25 cellular contexts compared by ENCODE assay signal in genomic region chr12:125083092-125083491, GRCh38.
"Had no signal": no experiment of that assay in that cellular context is flagged by ENCODE, and none has a peak within 500 bp of the region (broad histone marks: within the 10 kb centered on the region; RNA-seq: fewer than 3 reads in every experiment).

No MANE protein-coding gene starts in this region.

- H3K9me3 ChIP-seq: esophagus squamous epithelium, heart right ventricle, lower lobe of right lung, ovary, right lobe of liver, suprapubic skin, transverse colon, vagina had no signal

- H3K4me3 Mint-ChIP-seq: natural killer cell; stimulated activated naive CD8-positive, alpha-beta T cell treated with anti-CD3 and anti-CD28 coated beads, Interleukin-15, amount 100 ng/mL, for 72 hours had no signal

- H3K27me3 ChIP-seq: esophagus squamous epithelium, heart right ventricle, ovary, right lobe of liver, suprapubic skin, transverse colon, vagina had no signal

- H3K27ac ChIP-seq: coronary artery, heart right ventricle, lower lobe of right lung, ovary, right lobe of liver, suprapubic skin, transverse colon, vagina had no signal

- H3K4me1 ChIP-seq: lower lobe of right lung, right lobe of liver, transverse colon had no signal

- H3K36me3 ChIP-seq: ovary had no signal

- H3K4me3 ChIP-seq: coronary artery, esophagus squamous epithelium, heart right ventricle, lower lobe of right lung, ovary, right lobe of liver, suprapubic skin, transverse colon, vagina had no signal

- H3K27ac Mint-ChIP-seq: natural killer cell; stimulated activated naive CD8-positive, alpha-beta T cell treated with anti-CD3 and anti-CD28 coated beads, Interleukin-15, amount 100 ng/mL, for 72 hours had no signal

- H3K4me1 Mint-ChIP-seq: natural killer cell; stimulated activated naive CD8-positive, alpha-beta T cell treated with anti-CD3 and anti-CD28 coated beads, Interleukin-15, amount 100 ng/mL, for 72 hours had no signal

- H3K27me3 Mint-ChIP-seq: stimulated activated naive CD8-positive, alpha-beta T cell treated with anti-CD3 and anti-CD28 coated beads, Interleukin-15, amount 100 ng/mL, for 72 hours had no signal

- DNase-seq: dermis blood vessel endothelial cell; effector memory CD4-positive, alpha-beta T cell; erythroblast; esophagus squamous epithelium; foreskin melanocyte; glutamatergic neuron; heart right ventricle; hippocampal formation; left ventricle myocardium superior; lower lobe of right lung; natural killer cell; occipital lobe; ovary; right lobe of liver; small intestine; stimulated activated CD4-positive, alpha-beta T cell treated with anti-CD3 and anti-CD28 coated beads, Interleukin-15, amount 100 ng/mL, for 24 hours; stimulated activated CD4-positive, alpha-beta T cell treated with anti-CD3 and anti-CD28 coated beads, Interleukin-4, amount 100 ng/mL, for 1 hour; stimulated activated CD8-positive, alpha-beta memory T cell treated with anti-CD3 and anti-CD28 coated beads, Interleukin-4, amount 100 ng/mL, for 48 hours; stimulated activated naive CD4-positive, alpha-beta T cell; stimulated activated naive CD8-positive, alpha-beta T cell treated with anti-CD3 and anti-CD28 coated beads, Interleukin-15, amount 100 ng/mL, for 72 hours; transverse colon had no signal

- FAIRE-seq: islet of Langerhans, small intestine had no signal

- H3K36me3 Mint-ChIP-seq: natural killer cell had no signal

- H3K9me3 Mint-ChIP-seq: natural killer cell; stimulated activated naive CD8-positive, alpha-beta T cell treated with anti-CD3 and anti-CD28 coated beads, Interleukin-15, amount 100 ng/mL, for 72 hours had no signal

- ATAC-seq: heart right ventricle; left ventricle myocardium superior; lower lobe of right lung; natural killer cell; right lobe of liver; stimulated activated naive CD8-positive, alpha-beta T cell treated with anti-CD3 and anti-CD28 coated beads, Interleukin-15, amount 100 ng/mL, for 72 hours had no signal
